In genomic region chr16:75202069-75202590, GRCh38 we compare ENCODE assay signal across 1 cellular context.
TF ChIP-seq lines count a peak whose summit lies in the region.

No MANE protein-coding gene starts in this region.

TF ChIP-seq in WTC11, 78 proteins besides CTCF, POLR2A, EP300 and RAD21 (continued from another document):
- TF ChIP-seq JAZF1 (CRISPR knock-in tag; IDR thresholded peaks at IDR 0.05), result no peak
- TF ChIP-seq FOXK1 (CRISPR knock-in tag; IDR thresholded peaks at IDR 0.05), result no peak
- TF ChIP-seq SMAD3 (CRISPR knock-in tag; IDR thresholded peaks at IDR 0.05; ENCODE audit: borderline replicate concordance), result no peak
- TF ChIP-seq FOXP1 (CRISPR knock-in tag; IDR thresholded peaks at IDR 0.05; ENCODE audit: borderline replicate concordance), result no peak
TF ChIP-seq in WTC11: peak in this region for 0.
